Comparison of ENCODE assay signal across 1 cellular context in genomic region chr10:47092822-47093221, GRCh38.
TF ChIP-seq lines count a peak whose summit lies in the region.

No MANE protein-coding gene starts in this region.

TF ChIP-seq in H1, 55 proteins besides CTCF, POLR2A, EP300 and RAD21:
- no peak for TF ChIP-seq CTBP2 (IDR thresholded peaks at IDR 0.05; ENCODE audit: borderline replicate concordance, insufficient read depth, insufficient read length, low read length)
- TF ChIP-seq CREB1 (IDR thresholded peaks at IDR 0.05) = no peak
- no peak for TF ChIP-seq KDM5A (IDR thresholded peaks at IDR 0.05; ENCODE audit: low read length)
- TF ChIP-seq NRF1 (IDR thresholded peaks at IDR 0.05; ENCODE audit: low read depth, low read length) = no peak
- TF ChIP-seq FOSL1 (IDR thresholded peaks at IDR 0.05; ENCODE audit: insufficient read depth, low read depth, low read length) = no peak
- no peak for TF ChIP-seq GABPA (IDR thresholded peaks at IDR 0.05; ENCODE audit: borderline replicate concordance, insufficient read depth, low read length)
- TF ChIP-seq TCF12 (IDR thresholded peaks at IDR 0.05; ENCODE audit: low read depth, low read length) = no peak
- TF ChIP-seq USF2 (IDR thresholded peaks at IDR 0.05; ENCODE audit: low read length) = no peak
